Comparison of ENCODE assay signal across 12 cellular contexts in the genomic region with DNA sequence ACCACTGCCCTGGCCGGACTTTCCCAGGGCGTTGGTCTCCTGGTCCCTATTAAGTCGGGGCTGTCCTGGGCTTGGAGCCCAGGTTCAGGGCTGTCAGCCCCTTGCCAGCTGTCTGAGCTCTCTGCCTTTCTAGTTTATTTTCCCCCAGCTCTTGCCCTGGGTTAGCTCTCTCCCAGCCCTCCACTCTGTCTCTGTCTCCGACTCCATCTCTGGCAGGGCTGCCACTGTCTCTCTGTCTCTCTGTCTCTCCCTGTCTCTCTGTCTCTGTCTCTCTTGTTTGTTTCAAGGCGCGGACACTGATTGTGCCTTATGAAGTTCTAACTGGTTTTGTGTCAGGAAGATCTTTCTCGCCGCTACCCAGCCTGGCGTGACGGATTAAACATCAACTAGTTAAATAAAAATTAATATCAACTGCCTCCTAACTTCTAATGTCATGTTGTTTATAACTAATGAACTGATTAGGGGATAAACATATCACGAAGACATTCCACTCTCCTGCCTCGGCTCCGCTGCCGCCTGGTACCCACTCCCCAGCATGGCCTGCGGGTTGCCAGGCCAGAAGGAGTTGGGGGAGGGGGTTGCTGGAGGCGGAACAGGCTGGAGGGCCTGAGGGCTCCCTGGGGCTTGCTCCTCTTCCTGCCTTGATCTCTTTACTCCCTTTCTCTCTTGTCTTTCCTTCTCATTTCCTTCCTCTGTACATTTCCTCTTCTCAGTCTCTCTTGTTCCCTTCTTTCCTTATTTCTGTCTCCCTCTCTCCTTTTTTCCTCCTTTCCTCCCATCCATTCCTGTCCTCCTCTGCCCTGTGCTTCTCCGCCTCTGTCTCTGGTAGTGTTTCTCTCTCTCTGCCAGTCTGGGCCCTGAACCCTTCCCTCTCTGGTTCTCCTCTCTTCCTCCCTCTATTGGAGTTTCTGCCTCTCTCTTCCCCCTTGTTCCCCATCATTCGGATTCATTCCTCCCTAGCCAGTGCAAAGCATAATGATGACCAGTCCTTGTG. TPM values are rescaled to one million over a fixed set of nuclear protein-coding genes. Genes with fewer than 3 reads are reported as not detected.
A peak's percentile ranks its signal among the peaks of the same experiment; 100 is the strongest.
DNase-seq lines count a peak whose midpoint lies in the region; ATAC-seq and TF ChIP-seq lines count a peak whose summit lies in the region.
"Had no signal": no experiment of that assay in that cellular context is flagged by ENCODE, and none has a peak within 500 bp of the region (broad histone marks: within the 10 kb centered on the region; RNA-seq: fewer than 3 reads in every experiment).

No MANE protein-coding gene starts in this region.

- H3K27ac ChIP-seq in upper lobe of right lung, result no peak overlapping the region

- H3K9ac ChIP-seq in NT2/D1 (ENCODE audit: insufficient read length, low read depth), result no peak overlapping the region

- H3K4me3 ChIP-seq in NT2/D1 (ENCODE audit: insufficient read length, low read depth), result peak overlapping the region; percentile 4
- no peak overlapping the region for H3K4me3 ChIP-seq in upper lobe of right lung
- H3K4me3 ChIP-seq in MG63, result no peak overlapping the region

- no peak for TF ChIP-seq CTCF in upper lobe of right lung (IDR thresholded peaks at IDR 0.05)

- H3K4me1 ChIP-seq in NT2/D1 (ENCODE audit: insufficient read depth, insufficient read length) (peaks cover 3% of the 10 kb centered on the region), upper lobe of right lung (peaks cover 21% of the 10 kb centered on the region)

- peaks cover 93% of the 10 kb centered on the region for H3K27me3 Mint-ChIP-seq in activated naive CD8-positive, alpha-beta T cell treated with anti-CD3 and anti-CD28 coated beads, Interleukin-2, amount 10 ng/mL, durations not matched to agents 7 days and 5 days
- H3K27me3 Mint-ChIP-seq in activated naive CD8-positive, alpha-beta T cell treated with anti-CD3 and anti-CD28 coated beads for 36 hours, result peaks cover 96% of the 10 kb centered on the region

- DNase-seq in activated naive CD8-positive, alpha-beta T cell treated with anti-CD3 and anti-CD28 coated beads, Interleukin-2, amount 10 ng/mL, durations not matched to agents 7 days and 5 days, result no peak
- DNase-seq in activated naive CD8-positive, alpha-beta T cell treated with anti-CD3 and anti-CD28 coated beads for 36 hours, result no peak
- DNase-seq in NT2/D1 (ENCODE audit: low read depth, low spot score) (no peak), kidney tubule cell (ENCODE audit: low spot score) (peak; percentile 72), upper lobe of right lung (peak; percentile 28), MG63 (no peak), epidermal melanocyte (ENCODE audit: insufficient read length, low spot score) (no peak)
- DNase-seq: activated CD8-positive, alpha-beta memory T cell treated with anti-CD3 and anti-CD28 coated beads for 24 hours; NCI-H187 had no signal

- POLR2A ChIA-PET in activated naive CD8-positive, alpha-beta T cell treated with anti-CD3 and anti-CD28 coated beads, Interleukin-2, amount 10 ng/mL, durations not matched to agents 7 days and 5 days (lab: Charles Lee), result no interaction called here

- H3K27ac Mint-ChIP-seq in activated naive CD8-positive, alpha-beta T cell treated with anti-CD3 and anti-CD28 coated beads, Interleukin-2, amount 10 ng/mL, durations not matched to agents 7 days and 5 days, result no peak overlapping the region
- H3K27ac Mint-ChIP-seq in activated naive CD8-positive, alpha-beta T cell treated with anti-CD3 and anti-CD28 coated beads for 36 hours, result no peak overlapping the region

- H3K36me3 ChIP-seq in NT2/D1 (ENCODE audit: insufficient read depth, insufficient read length, low read length) (no peaks in the 10 kb centered on the region), upper lobe of right lung (no peaks in the 10 kb centered on the region), MG63 (no peaks in the 10 kb centered on the region)

- H3K27me3 ChIP-seq in NT2/D1 (ENCODE audit: insufficient read depth, insufficient read length) (peaks cover 96% of the 10 kb centered on the region), upper lobe of right lung (peaks cover 99% of the 10 kb centered on the region), MG63 (peaks cover 18% of the 10 kb centered on the region)

- no peaks in the 10 kb centered on the region for H3K9me3 Mint-ChIP-seq in activated naive CD8-positive, alpha-beta T cell treated with anti-CD3 and anti-CD28 coated beads, Interleukin-2, amount 10 ng/mL, durations not matched to agents 7 days and 5 days
- H3K9me3 Mint-ChIP-seq in activated naive CD8-positive, alpha-beta T cell treated with anti-CD3 and anti-CD28 coated beads for 36 hours, result no peaks in the 10 kb centered on the region

- ATAC-seq in activated naive CD8-positive, alpha-beta T cell treated with anti-CD3 and anti-CD28 coated beads, Interleukin-2, amount 10 ng/mL, durations not matched to agents 7 days and 5 days (ENCODE audit: low read depth), result no peak
- no peak for ATAC-seq in upper lobe of right lung
- ATAC-seq in GM18519 (IDR thresholded peaks at IDR 0.05; ENCODE audit: low FRiP score, unreplicated experiment), result no peak

- H3K9me3 ChIP-seq in NT2/D1 (ENCODE audit: insufficient read depth, low read length) (no peaks in the 10 kb centered on the region), upper lobe of right lung (no peaks in the 10 kb centered on the region), MG63 (no peaks in the 10 kb centered on the region)

- H3K4me3 Mint-ChIP-seq in activated naive CD8-positive, alpha-beta T cell treated with anti-CD3 and anti-CD28 coated beads, Interleukin-2, amount 10 ng/mL, durations not matched to agents 7 days and 5 days, result peak overlapping the region; percentile 3
- H3K4me3 Mint-ChIP-seq in activated naive CD8-positive, alpha-beta T cell treated with anti-CD3 and anti-CD28 coated beads for 36 hours, result no peak overlapping the region

- intact Hi-C loops in upper lobe of right lung (cut with DNase I), result no loop called here

- H3K4me1 Mint-ChIP-seq in activated naive CD8-positive, alpha-beta T cell treated with anti-CD3 and anti-CD28 coated beads, Interleukin-2, amount 10 ng/mL, durations not matched to agents 7 days and 5 days, result peaks cover 14% of the 10 kb centered on the region
- H3K4me1 Mint-ChIP-seq in activated naive CD8-positive, alpha-beta T cell treated with anti-CD3 and anti-CD28 coated beads for 36 hours, result peaks cover 26% of the 10 kb centered on the region

- H3K36me3 Mint-ChIP-seq in activated naive CD8-positive, alpha-beta T cell treated with anti-CD3 and anti-CD28 coated beads, Interleukin-2, amount 10 ng/mL, durations not matched to agents 7 days and 5 days, result no peaks in the 10 kb centered on the region
- no peaks in the 10 kb centered on the region for H3K36me3 Mint-ChIP-seq in activated naive CD8-positive, alpha-beta T cell treated with anti-CD3 and anti-CD28 coated beads for 36 hours

RNA-seq across cellular contexts. Expression of a gene that starts 13.5 kb away (rescaled TPM):
- not detected for total RNA-seq in activated naive CD8-positive, alpha-beta T cell treated with anti-CD3 and anti-CD28 coated beads, Interleukin-2, amount 10 ng/mL, durations not matched to agents 7 days and 5 days
- not detected for total RNA-seq in activated naive CD8-positive, alpha-beta T cell treated with anti-CD3 and anti-CD28 coated beads for 36 hours
- total RNA-seq in upper lobe of right lung, result not detected
- total RNA-seq in MG63 (2014; rRNA removed; shearing (Covaris generic); ENCODE audit: low replicate concordance), result not detected in 2 replicates
- total RNA-seq: mesenteric fat pad, right cardiac atrium had no signal

Comparison
In these comparisons a context has a peak if more than half of its experiments do, and no peak if none do; other contexts are left out.
1. DNase-seq: peak in kidney tubule cell (single experiment) and upper lobe of right lung (single experiment); none in activated naive CD8-positive, alpha-beta T cell treated with anti-CD3 and anti-CD28 coated beads, Interleukin-2, amount 10 ng/mL, durations not matched to agents 7 days and 5 days (single experiment), activated naive CD8-positive, alpha-beta T cell treated with anti-CD3 and anti-CD28 coated beads for 36 hours (single experiment), NT2/D1 (single experiment), MG63 (single experiment) and epidermal melanocyte (single experiment).